Comparison of ENCODE assay signal across 23 cellular contexts in the genomic region with DNA sequence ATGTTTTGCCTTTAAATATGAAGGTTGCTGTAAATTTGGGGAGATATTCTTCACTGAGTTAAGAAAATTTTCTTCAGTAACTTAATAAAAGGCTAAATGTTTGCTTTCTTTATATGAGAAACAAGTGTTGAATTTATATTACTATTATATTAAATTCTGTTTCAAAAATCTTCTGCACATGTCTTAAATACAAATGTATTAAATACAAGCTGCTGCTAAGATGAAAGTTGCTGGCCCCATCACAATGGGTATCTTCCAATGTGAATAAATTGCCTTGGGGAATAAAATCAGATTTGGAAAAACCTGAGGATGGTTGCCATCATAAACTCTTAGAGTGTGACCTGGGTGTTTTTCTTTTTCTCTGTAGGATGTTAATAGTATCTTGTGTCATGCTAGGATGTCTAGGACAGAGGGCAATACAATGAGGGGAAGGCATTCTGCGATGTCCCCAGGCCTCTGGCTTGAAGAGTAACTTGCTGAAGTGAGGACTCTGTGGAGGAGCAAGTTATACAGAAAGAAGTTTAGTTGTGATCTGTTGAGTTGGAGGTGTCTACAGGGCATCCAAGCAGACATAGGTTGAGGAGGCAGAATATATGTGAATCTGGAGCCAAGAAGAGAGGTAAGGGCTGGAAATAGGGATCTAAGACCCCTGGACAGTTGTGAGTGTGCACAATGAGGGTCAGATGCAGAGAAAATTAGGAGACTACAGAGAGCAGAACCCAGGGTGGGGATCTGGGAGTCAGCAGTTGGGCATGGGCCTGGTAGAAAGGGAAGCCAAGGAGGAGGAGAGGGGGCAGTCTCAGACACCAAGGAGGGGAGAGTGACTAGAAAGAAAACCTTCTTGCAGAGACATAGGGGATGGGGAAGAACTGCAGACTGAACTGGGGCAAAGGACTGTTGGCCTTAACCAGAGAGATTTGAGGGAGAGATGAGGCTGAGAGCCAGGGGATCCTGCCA. TPM values are rescaled to one million over a fixed set of nuclear protein-coding genes. Genes with fewer than 3 reads are reported as not detected.
DNase-seq lines count a peak whose midpoint lies in the region; ATAC-seq and TF ChIP-seq lines count a peak whose summit lies in the region.
"Had no signal": no experiment of that assay in that cellular context is flagged by ENCODE, and none has a peak within 500 bp of the region (broad histone marks: within the 10 kb centered on the region; RNA-seq: fewer than 3 reads in every experiment).

No MANE protein-coding gene starts in this region.

- H3K4me3 Mint-ChIP-seq in memory B cell, result peak overlapping the region; percentile 11
- H3K4me3 Mint-ChIP-seq: CD4-positive, alpha-beta memory T cell had no signal

- peaks cover 58% of the 10 kb centered on the region for H4K20me1 ChIP-seq in BLaER1
- H4K20me1 ChIP-seq in MM.1S (ENCODE audit: insufficient read depth, low read length), result no peaks in the 10 kb centered on the region

- no peak for TF ChIP-seq CTCF in GM06990 (IDR thresholded peaks at IDR 0.05; ENCODE audit: insufficient read depth, low read length, poor library complexity, severe bottlenecking)
- no peak for TF ChIP-seq CTCF in MM.1S (IDR thresholded peaks at IDR 0.05; ENCODE audit: low read length)

- peaks cover 16% of the 10 kb centered on the region for H3K27me3 Mint-ChIP-seq in memory B cell

- H2AFZ ChIP-seq in MM.1S (ENCODE audit: low read length), result no peak overlapping the region

- H3K9me3 ChIP-seq in BLaER1 (no peaks in the 10 kb centered on the region), MM.1S (replicated peaks; ENCODE audit: insufficient read depth, low read length) (no peaks in the 10 kb centered on the region)

- H3K4me1 ChIP-seq in BLaER1, result peaks cover 69% of the 10 kb centered on the region
- peaks cover 34% of the 10 kb centered on the region for H3K4me1 ChIP-seq in MM.1S (ENCODE audit: low read length)

- ATAC-seq in memory B cell (ENCODE audit: low read depth), result no peak
- ATAC-seq in HG03565 (IDR thresholded peaks at IDR 0.05; ENCODE audit: unreplicated experiment), result no peak
- no peak for ATAC-seq in GM18867 (IDR thresholded peaks at IDR 0.05; ENCODE audit: unreplicated experiment)
- ATAC-seq: SK-N-SH treated with all-trans-retinoic acid at 6 μM for 48 hours had no signal

- H3K27ac Mint-ChIP-seq in memory B cell, result no peak overlapping the region
- H3K27ac Mint-ChIP-seq: CD4-positive, alpha-beta memory T cell had no signal

- peak overlapping the region; percentile 74 for H3K4me3 ChIP-seq in BLaER1
- peak overlapping the region; percentile 73 for H3K4me3 ChIP-seq in GM06990 (replicated peaks; ENCODE audit: low read depth, low read length)
- H3K4me3 ChIP-seq in MM.1S (ENCODE audit: low read length), result peak overlapping the region; percentile 99

- peaks cover 36% of the 10 kb centered on the region for H3K4me1 Mint-ChIP-seq in memory B cell
- H3K4me1 Mint-ChIP-seq: CD4-positive, alpha-beta memory T cell had no signal

- peak overlapping the region; percentile 95 for H3K4me2 ChIP-seq in BLaER1
- peak overlapping the region; percentile 98 for H3K4me2 ChIP-seq in MM.1S (ENCODE audit: low read depth, low read length)

- H3F3A ChIP-seq in MM.1S (ENCODE audit: insufficient read depth, low read length), result peaks cover 100% of the 10 kb centered on the region

- peak overlapping the region; percentile 94 for H3K9ac ChIP-seq in BLaER1
- H3K9ac ChIP-seq in MM.1S (ENCODE audit: low read length), result peak overlapping the region; percentile 100

- H3K27ac ChIP-seq in BLaER1 (peak overlapping the region; percentile 96), MM.1S (ENCODE audit: low read length) (peak overlapping the region; percentile 98)

- H3K27me3 ChIP-seq in BLaER1 (no peaks in the 10 kb centered on the region), GM06990 (replicated peaks; ENCODE audit: control insufficient read depth, insufficient read depth, low read length) (no peaks in the 10 kb centered on the region), MM.1S (replicated peaks; ENCODE audit: insufficient read depth, low read length) (no peaks in the 10 kb centered on the region)

- peaks cover 29% of the 10 kb centered on the region for H3K36me3 ChIP-seq in BLaER1
- H3K36me3 ChIP-seq in GM06990 (ENCODE audit: control insufficient read depth, insufficient read depth, low read length), result no peaks in the 10 kb centered on the region
- peaks cover 43% of the 10 kb centered on the region for H3K36me3 ChIP-seq in MM.1S (replicated peaks; ENCODE audit: insufficient read depth, low read length)

- H3K36me3 Mint-ChIP-seq in memory B cell, result peaks cover 1% of the 10 kb centered on the region
- H3K36me3 Mint-ChIP-seq: CD4-positive, alpha-beta memory T cell had no signal

- H3K9me2 ChIP-seq in MM.1S (replicated peaks; ENCODE audit: insufficient read depth, low read length), result no peaks in the 10 kb centered on the region

- H3K79me2 ChIP-seq in MM.1S (ENCODE audit: low read length), result peaks cover 80% of the 10 kb centered on the region

- DNase-seq in GM06990 (ENCODE audit: extremely low read depth, insufficient read length) (no peak), MM.1S (peak; percentile 13), memory B cell (ENCODE audit: low spot score in 2 of 2) (no peak), DMS 273 treated with DMSO at 0.1 percent for 48 hours (lab: John Stamatoyannopoulos, UW) (no peak), occipital lobe (lab: John Stamatoyannopoulos, UW) (no peak)
- DNase-seq: ACHN; AML-193; CD4-positive, alpha-beta memory T cell; DMS79; GOT3; KBM-7; NCI-H1092 treated with DMSO at 0.1 percent for 48 hours; NCI-H1694 treated with DMSO at 0.1 percent for 48 hours; NCI-H2107; NCI-H2227 treated with DMSO at 0.1 percent for 48 hours; NCI-H524; SHP77 had no signal

- H3K9me3 Mint-ChIP-seq in memory B cell, result no peaks in the 10 kb centered on the region
- H3K9me3 Mint-ChIP-seq: CD4-positive, alpha-beta memory T cell had no signal

RNA-seq across cellular contexts. Expression of gene IGLL5, which starts 4.8 kb away (rescaled TPM):
- not detected for total RNA-seq in occipital lobe
- total RNA-seq: CD4-positive, alpha-beta memory T cell; G401; M059J had no signal
